1 cellular context compared by ENCODE assay signal in the genomic region with DNA sequence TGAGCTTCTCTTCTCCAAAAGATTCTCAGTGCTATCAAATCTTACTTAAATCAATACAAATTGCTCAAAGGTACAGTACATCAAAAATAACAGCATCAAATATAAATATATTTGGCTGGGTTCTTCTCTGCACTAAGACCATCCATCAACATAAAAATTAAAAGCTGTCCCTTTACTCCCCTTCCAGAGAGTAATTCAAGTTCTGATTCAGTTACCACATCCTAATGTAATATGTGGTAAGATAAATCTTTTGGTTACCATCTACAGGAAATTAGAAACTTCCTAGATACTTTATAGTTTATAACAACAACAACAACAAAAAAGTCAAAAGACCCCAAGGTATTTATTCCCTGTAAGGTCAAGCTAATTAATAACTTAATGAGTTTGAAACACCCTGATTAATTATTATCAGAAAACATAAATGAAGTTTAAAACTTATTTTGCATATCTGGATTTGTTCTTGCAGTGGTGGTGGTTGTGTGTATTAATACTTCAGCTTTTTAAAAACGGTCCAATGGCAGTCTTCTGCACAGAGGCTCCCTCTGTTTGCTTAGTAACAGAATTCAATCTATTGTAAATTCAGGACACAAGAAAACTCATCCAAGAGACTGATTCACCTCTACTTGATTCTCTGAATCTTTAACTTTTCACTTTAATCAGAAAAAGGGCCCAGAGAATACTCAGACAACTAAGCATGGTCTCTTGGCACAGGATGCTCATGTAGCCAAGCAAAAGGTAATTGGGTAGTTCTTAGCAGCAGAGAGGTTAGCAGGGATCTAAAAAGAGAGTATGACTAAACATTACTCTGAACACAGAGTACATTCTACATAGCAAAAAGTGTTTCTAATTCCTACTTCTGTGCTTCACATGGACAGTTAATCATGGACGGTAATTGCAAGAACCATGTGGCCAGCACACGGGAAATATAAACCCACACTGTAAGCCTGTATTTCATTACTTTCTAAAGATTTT.
A peak's percentile ranks its signal among the peaks of the same experiment; 100 is the strongest.
TF ChIP-seq lines count a peak whose summit lies in the region.

No MANE protein-coding gene starts in this region.

TF ChIP-seq in HEK293, 187 proteins besides CTCF, POLR2A, EP300 and RAD21 (continued from another document):
- TF ChIP-seq, protein P1, sequence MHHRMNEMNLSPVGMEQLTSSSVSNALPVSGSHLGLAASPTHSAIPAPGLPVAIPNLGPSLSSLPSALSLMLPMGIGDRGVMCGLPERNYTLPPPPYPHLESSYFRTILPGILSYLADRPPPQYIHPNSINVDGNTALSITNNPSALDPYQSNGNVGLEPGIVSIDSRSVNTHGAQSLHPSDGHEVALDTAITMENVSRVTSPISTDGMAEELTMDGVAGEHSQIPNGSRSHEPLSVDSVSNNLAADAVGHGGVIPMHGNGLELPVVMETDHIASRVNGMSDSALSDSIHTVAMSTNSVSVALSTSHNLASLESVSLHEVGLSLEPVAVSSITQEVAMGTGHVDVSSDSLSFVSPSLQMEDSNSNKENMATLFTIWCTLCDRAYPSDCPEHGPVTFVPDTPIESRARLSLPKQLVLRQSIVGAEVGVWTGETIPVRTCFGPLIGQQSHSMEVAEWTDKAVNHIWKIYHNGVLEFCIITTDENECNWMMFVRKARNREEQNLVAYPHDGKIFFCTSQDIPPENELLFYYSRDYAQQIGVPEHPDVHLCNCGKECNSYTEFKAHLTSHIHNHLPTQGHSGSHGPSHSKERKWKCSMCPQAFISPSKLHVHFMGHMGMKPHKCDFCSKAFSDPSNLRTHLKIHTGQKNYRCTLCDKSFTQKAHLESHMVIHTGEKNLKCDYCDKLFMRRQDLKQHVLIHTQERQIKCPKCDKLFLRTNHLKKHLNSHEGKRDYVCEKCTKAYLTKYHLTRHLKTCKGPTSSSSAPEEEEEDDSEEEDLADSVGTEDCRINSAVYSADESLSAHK (tag by site-specific recombination; IDR thresholded peaks at IDR 0.05): 0 out of 2 replicates have a peak, but pooled peaks have one; percentile 25
TF ChIP-seq in HEK293: peak in this region for 1.
